Comparison of ENCODE assay signal across 23 cellular contexts in genomic region chr3:180764481-180764880, GRCh38.
DNase-seq lines count a peak whose midpoint lies in the region; ATAC-seq, FAIRE-seq and TF ChIP-seq lines count a peak whose summit lies in the region.
"Had no signal": no experiment of that assay in that cellular context is flagged by ENCODE, and none has a peak within 500 bp of the region (broad histone marks: within the 10 kb centered on the region; RNA-seq: fewer than 3 reads in every experiment).

No MANE protein-coding gene starts in this region.

- H3K79me1 ChIP-seq in IMR-90 (ENCODE audit: low read depth in 1 of 2, low read length in 2 of 2): no peaks in the 10 kb centered on the region

- dilution Hi-C loops in IMR-90 (cut with HindIII; ENCODE audit: low sequenced_read_pairs, unreplicated experiment): no loop called here

- TF ChIP-seq CTCF in A549 (IDR thresholded peaks at IDR 0.05) (no peak), IMR-90 (conservative IDR thresholded peaks at IDR 0.05; ENCODE audit: low read depth, low read length) (no peak), K562 (IDR thresholded peaks at IDR 0.05 in 2 of 3, conservative IDR thresholded peaks at IDR 0.05 in 1 of 3; ENCODE audit: insufficient read depth in 2 of 3, low read depth in 1 of 3, low read length in 3 of 3) (no peak)

- H4K20me1 ChIP-seq in IMR-90 (ENCODE audit: insufficient read depth, low read length) (no peaks in the 10 kb centered on the region), K562 (replicated peaks; ENCODE audit: control insufficient read depth, insufficient read depth, low read length) (no peaks in the 10 kb centered on the region)
- H4K20me1 ChIP-seq: BLaER1 treated with 17β-estradiol and CSF1 and Interleukin-3, amounts not matched to agents 10 nM and 100 nM had no signal

- no peak overlapping the region for H3K23ac ChIP-seq in IMR-90 (ENCODE audit: low read depth, low read length)

- no peak overlapping the region for H3K18ac ChIP-seq in IMR-90 (ENCODE audit: low read depth, low read length)

- H2BK15ac ChIP-seq in IMR-90 (ENCODE audit: low read depth, low read length): no peak overlapping the region

- no peak for TF ChIP-seq RAD21 in A549 (conservative IDR thresholded peaks at IDR 0.05 in 1 of 2, IDR thresholded peaks at IDR 0.05 in 1 of 2)
- TF ChIP-seq RAD21 in IMR-90 (IDR thresholded peaks at IDR 0.05; ENCODE audit: low read length): no peak
- TF ChIP-seq RAD21 in K562 (CRISPR knock-in tag; conservative IDR thresholded peaks at IDR 0.05 in 1 of 2, IDR thresholded peaks at IDR 0.05 in 1 of 2): no peak

- CTCF ChIA-PET in A549 (lab: Yijun Ruan, JAX): no interaction called here
- CTCF ChIA-PET in IMR-90 (lab: Yijun Ruan, JAX): no interaction called here
- CTCF ChIA-PET in K562 (lab: Yijun Ruan, JAX; ENCODE audit: low intra/inter-chr PET ratio): no interaction called here

- intact Hi-C loops in IMR-90 (cut with micrococcal nuclease): no loop called here
- intact Hi-C loops in K562 (cut with micrococcal nuclease): no loop called here
- intact Hi-C loops in activated CD4-positive, alpha-beta T cell treated with anti-CD3 and anti-CD28 coated beads, Interleukin-2, amount 10 ng/mL, durations not matched to agents 24 days and 14 days (cut with micrococcal nuclease): no loop called here

- H3K9me3 ChIP-seq in A549 (no peaks in the 10 kb centered on the region), IMR-90 (ENCODE audit: control insufficient read depth, insufficient read depth, low read length) (no peaks in the 10 kb centered on the region; the same call in 1 of the 2 replicates), K562 (replicated peaks; ENCODE audit: control insufficient read depth, insufficient read depth, low read depth, low read length) (no peaks in the 10 kb centered on the region)
- H3K9me3 ChIP-seq: Caco-2 had no signal

- H3K4me2 ChIP-seq in A549 (no peak overlapping the region), IMR-90 (ENCODE audit: low read depth, low read length) (no peak overlapping the region), K562 (ENCODE audit: insufficient read depth, low read length) (no peak overlapping the region)
- H3K4me2 ChIP-seq: BLaER1 treated with 17β-estradiol and CSF1 and Interleukin-3, amounts not matched to agents 10 nM and 100 nM had no signal

- H3K4me3 ChIP-seq in A549 (no peak overlapping the region), IMR-90 (ENCODE audit: insufficient read depth, low read depth, low read length) (no peak overlapping the region), K562 (no peak overlapping the region)
- H3K4me3 ChIP-seq: BLaER1 treated with 17β-estradiol and CSF1 and Interleukin-3, amounts not matched to agents 10 nM and 100 nM had no signal

- H3K4ac ChIP-seq in IMR-90 (ENCODE audit: low read depth, low read length): no peak overlapping the region

- FAIRE-seq in A549 (lab: Jason Lieb, UNC): no peak
- FAIRE-seq in K562 (lab: Jason Lieb, UNC): no peak
- FAIRE-seq: A204.1, D721Med, G401.6, GM12892, GM18507 had no signal

- H3K4me3 Mint-ChIP-seq in activated CD4-positive, alpha-beta T cell treated with anti-CD3 and anti-CD28 coated beads, Interleukin-2, amount 10 ng/mL, durations not matched to agents 24 days and 14 days: no peak overlapping the region
- H3K4me3 Mint-ChIP-seq: B cell; CD4-positive, alpha-beta T cell; CD8-positive, alpha-beta T cell had no signal

- H3K36me3 ChIP-seq in IMR-90 (ENCODE audit: control insufficient read depth, insufficient read depth, low read length) (no peaks in the 10 kb centered on the region), K562 (ENCODE audit: control insufficient read depth, insufficient read depth, low read length) (no peaks in the 10 kb centered on the region)
- H3K36me3 ChIP-seq: BLaER1 treated with 17β-estradiol and CSF1 and Interleukin-3, amounts not matched to agents 10 nM and 100 nM had no signal

- H4K5ac ChIP-seq in IMR-90 (ENCODE audit: low read depth, low read length): no peak overlapping the region

- TF ChIP-seq POLR2A in A549 (IDR thresholded peaks at IDR 0.05; ENCODE audit: low read length) (no peak), IMR-90 (IDR thresholded peaks at IDR 0.05; ENCODE audit: low read depth, low read length) (no peak), K562 (conservative IDR thresholded peaks at IDR 0.05) (no peak)

- no peak for ATAC-seq in A549
- ATAC-seq in IMR-90 (ENCODE audit: low read depth): no peak
- ATAC-seq in K562: no peak
- ATAC-seq: CD8-positive, alpha-beta T cell had no signal

- H2AK5ac ChIP-seq in IMR-90 (ENCODE audit: low read depth, low read length): no peak overlapping the region

- DNase-seq in A549 (ENCODE audit: low read depth in 1 of 2, low spot score in 1 of 2) (no peak), IMR-90 (no peak), OCI-M1 (lab: John Stamatoyannopoulos, UW) (peak; percentile 7), K562 (ENCODE audit: extremely low read depth in 1 of 4, low spot score in 3 of 4) (no peak), NCI-H1105 (lab: John Stamatoyannopoulos, UW) (no peak), substantia nigra (lab: John Stamatoyannopoulos, UW) (no peak)
- DNase-seq in activated CD4-positive, alpha-beta T cell treated with anti-CD3 and anti-CD28 coated beads, Interleukin-2, amount 10 ng/mL, durations not matched to agents 24 days and 14 days: no peak
- DNase-seq: 8988T; AML-193; Caco-2; Calu3; CD4-positive, alpha-beta T cell; CD8-positive, alpha-beta T cell; DMS79 treated with DMSO at 0.1 percent for 48 hours; GF-D8 had no signal

- H3K9me1 ChIP-seq in IMR-90 (ENCODE audit: insufficient read depth, low read length) (no peaks in the 10 kb centered on the region), K562 (ENCODE audit: control insufficient read depth, insufficient read depth, low read length) (no peaks in the 10 kb centered on the region)

- H3K79me2 ChIP-seq in K562 (ENCODE audit: control insufficient read depth, insufficient read depth, low read length): no peaks in the 10 kb centered on the region

- TF ChIP-seq EP300 in A549 (IDR thresholded peaks at IDR 0.05): no peak
- TF ChIP-seq EP300 in K562 (IDR thresholded peaks at IDR 0.05; ENCODE audit: low read length): no peak

- H3K9me3 Mint-ChIP-seq in activated CD4-positive, alpha-beta T cell treated with anti-CD3 and anti-CD28 coated beads, Interleukin-2, amount 10 ng/mL, durations not matched to agents 24 days and 14 days: peaks cover 2% of the 10 kb centered on the region
- H3K9me3 Mint-ChIP-seq: CD8-positive, alpha-beta T cell had no signal

- no peak overlapping the region for H3K27ac Mint-ChIP-seq in activated CD4-positive, alpha-beta T cell treated with anti-CD3 and anti-CD28 coated beads, Interleukin-2, amount 10 ng/mL, durations not matched to agents 24 days and 14 days
- H3K27ac Mint-ChIP-seq: B cell; CD4-positive, alpha-beta T cell; CD8-positive, alpha-beta T cell had no signal

- WGBS in A549 (ENCODE audit: missing lambda C conversion rate): 4% methylated on average over 1 of the region's 1 CpG
- WGBS in IMR-90 (ENCODE audit: extremely low coverage in 2 of 2, insufficient read length in 1 of 2), 2 experiments: no CpG with 5 or more reads among the region's 1 CpG
- 0% methylated on average over 1 of the region's 1 CpG for WGBS in K562 (ENCODE audit: insufficient coverage, low coverage, missing lambda C conversion rate)

- H2BK120ac ChIP-seq in IMR-90 (ENCODE audit: low read depth, low read length): no peak overlapping the region

- H3K4me1 ChIP-seq in A549: no peaks in the 10 kb centered on the region
- H3K4me1 ChIP-seq in IMR-90 (ENCODE audit: control insufficient read depth, insufficient read depth, low read length): no peaks in the 10 kb centered on the region
- H3K4me1 ChIP-seq in K562 (replicated peaks in 1 of 2; ENCODE audit: control insufficient read depth in 2 of 2, insufficient read depth in 2 of 2, low read length in 2 of 2): no peaks in the 10 kb centered on the region
- H3K4me1 ChIP-seq: BLaER1 treated with 17β-estradiol and CSF1 and Interleukin-3, amounts not matched to agents 10 nM and 100 nM; Caco-2 had no signal

- H3K27me3 ChIP-seq in IMR-90 (ENCODE audit: control insufficient read depth, insufficient read depth, low read length): no peaks in the 10 kb centered on the region
- H3K27me3 ChIP-seq in K562 (ENCODE audit: control insufficient read depth in 2 of 2, insufficient read depth in 2 of 2, low read length in 2 of 2): no peaks in the 10 kb centered on the region
- H3K27me3 ChIP-seq: BLaER1 treated with 17β-estradiol and CSF1 and Interleukin-3, amounts not matched to agents 10 nM and 100 nM had no signal

- no peak overlapping the region for H2AK9ac ChIP-seq in IMR-90 (replicated peaks; ENCODE audit: low read depth, low read length, poor library complexity)

- H3K36me3 Mint-ChIP-seq in activated CD4-positive, alpha-beta T cell treated with anti-CD3 and anti-CD28 coated beads, Interleukin-2, amount 10 ng/mL, durations not matched to agents 24 days and 14 days (ENCODE audit: low read depth): no peaks in the 10 kb centered on the region
- H3K36me3 Mint-ChIP-seq: CD8-positive, alpha-beta T cell had no signal

- no peak overlapping the region for H4K91ac ChIP-seq in IMR-90 (ENCODE audit: insufficient read depth, low read depth, low read length)

- no peak overlapping the region for H4K8ac ChIP-seq in IMR-90 (ENCODE audit: low read depth in 2 of 2, low read length in 2 of 2)

- no peak overlapping the region for H3K56ac ChIP-seq in IMR-90 (ENCODE audit: extremely low read depth, insufficient read depth, low read length)

- H3K9ac ChIP-seq in IMR-90 (ENCODE audit: low read depth, low read length) (no peak overlapping the region), K562 (ENCODE audit: insufficient read depth in 1 of 2, low read depth in 2 of 2, low read length in 2 of 2) (no peak overlapping the region)
- H3K9ac ChIP-seq: BLaER1 treated with 17β-estradiol and CSF1 and Interleukin-3, amounts not matched to agents 10 nM and 100 nM had no signal

- no peak overlapping the region for H2BK5ac ChIP-seq in IMR-90 (ENCODE audit: low read depth, low read length, poor library complexity, severe bottlenecking)

- no TSS peak for BruUV-seq in IMR-90 (replicated peaks; lab: Mats Ljungman, UMichigan)
- no TSS peak for BruUV-seq in K562 (replicated peaks; lab: Mats Ljungman, UMichigan)

- no peaks in the 10 kb centered on the region for H3K4me1 Mint-ChIP-seq in activated CD4-positive, alpha-beta T cell treated with anti-CD3 and anti-CD28 coated beads, Interleukin-2, amount 10 ng/mL, durations not matched to agents 24 days and 14 days
- H3K4me1 Mint-ChIP-seq: B cell had no signal

- H3K27me3 Mint-ChIP-seq in activated CD4-positive, alpha-beta T cell treated with anti-CD3 and anti-CD28 coated beads, Interleukin-2, amount 10 ng/mL, durations not matched to agents 24 days and 14 days: no peaks in the 10 kb centered on the region
- H3K27me3 Mint-ChIP-seq: B cell had no signal

- in situ Hi-C loops in IMR-90 (cut with MboI; ENCODE audit: low sequenced_read_pairs) (no loop called here), K562 (cut with MboI) (no loop called here)

- POLR2A ChIA-PET in A549 (lab: Yijun Ruan, JAX): no interaction called here
- POLR2A ChIA-PET in IMR-90 (lab: Charles Lee; ENCODE audit: unreplicated experiment): no interaction called here
- POLR2A ChIA-PET in K562 (lab: Yijun Ruan, JAX): no interaction called here

- no peak overlapping the region for H3K27ac ChIP-seq in A549
- H3K27ac ChIP-seq in IMR-90 (ENCODE audit: insufficient read depth, low read length): no peak overlapping the region
- no peak overlapping the region for H3K27ac ChIP-seq in K562 (ENCODE audit: extremely low read depth, low read depth, low read length)
- H3K27ac ChIP-seq in substantia nigra (ENCODE audit: low read depth, low read length, poor library complexity, severe bottlenecking): no peak overlapping the region
- H3K27ac ChIP-seq: BLaER1 treated with 17β-estradiol and CSF1 and Interleukin-3, amounts not matched to agents 10 nM and 100 nM; C4-2B had no signal

- H2AFZ ChIP-seq in IMR-90 (replicated peaks; ENCODE audit: low read length, poor library complexity) (no peak overlapping the region), K562 (ENCODE audit: low read depth, low read length) (no peak overlapping the region)

- no peak overlapping the region for H3K14ac ChIP-seq in IMR-90 (replicated peaks; ENCODE audit: low read depth, low read length)

- H2BK20ac ChIP-seq in IMR-90 (ENCODE audit: low read depth, low read length): no peak overlapping the region

Comparison
In these comparisons a context has a peak if more than half of its experiments do, and no peak if none do; other contexts are left out.
1. Of the 35 proteins assayed by ChIP-seq in both K562 and A549: peak only in K562: none; only in A549: MAFK; in both: none; in neither: 34.